8 cellular contexts compared by ENCODE assay signal in genomic region chr19:16327911-16328823, GRCh38. TPM values are rescaled to one million over a fixed set of nuclear protein-coding genes. Genes with fewer than 3 reads are reported as not detected.
A peak's percentile ranks its signal among the peaks of the same experiment; 100 is the strongest.
DNase-seq lines count a peak whose midpoint lies in the region; ATAC-seq and TF ChIP-seq lines count a peak whose summit lies in the region.

No MANE protein-coding gene starts in this region.

- CTCF ChIA-PET in AG04450 (lab: Charles Lee), result interaction anchor here (0.5 to 4.8 kb wide), 7 partner anchors 11 to 166 kb away, joined by 3 to 36 read pairs (median 4); no protein-coding TSS in a partner anchor
- CTCF ChIA-PET in activated CD8-positive, alpha-beta memory T cell treated with anti-CD3 and anti-CD28 coated beads, Interleukin-2, amount 10 ng/mL, durations not matched to agents 7 days and 5 days (lab: Charles Lee), result interaction anchor here (1.0 to 31.2 kb wide), 8 partner anchors 12 to 143 kb away, joined by 3 to 449 read pairs (median 18); partner anchors contain the start of gene FAM32A

- H3K4ac ChIP-seq in trophoblast cell (ENCODE audit: low read depth, low read length), result no peak overlapping the region

- DNase-seq in AG04450 (ENCODE audit: low read depth, low spot score) (peak; percentile 69), Kasumi-1 (lab: John Stamatoyannopoulos, UW) (peak; percentile 97 to 98), fibroblast of pulmonary artery (ENCODE audit: low read depth) (peak; percentile 94), trophoblast cell (peak; percentile 49 to 66), islet precursor cell (no peak)
- DNase-seq in activated CD8-positive, alpha-beta memory T cell treated with anti-CD3 and anti-CD28 coated beads, Interleukin-2, amount 10 ng/mL, durations not matched to agents 7 days and 5 days, result peak; percentile 76

- peaks cover 30% of the 10 kb centered on the region for H3K27me3 Mint-ChIP-seq in activated CD8-positive, alpha-beta memory T cell treated with anti-CD3 and anti-CD28 coated beads, Interleukin-2, amount 10 ng/mL, durations not matched to agents 7 days and 5 days

- no peak overlapping the region for H2AK5ac ChIP-seq in trophoblast cell (ENCODE audit: low read length)

- POLR2A ChIA-PET in AG04450 (lab: Yijun Ruan, JAX), result interaction anchor here (0.7 to 3.8 kb wide), 7 partner anchors 9 to 76 kb away, joined by 3 to 33 read pairs (median 4); no protein-coding TSS in a partner anchor

- H3K27ac Mint-ChIP-seq in activated CD8-positive, alpha-beta memory T cell treated with anti-CD3 and anti-CD28 coated beads, Interleukin-2, amount 10 ng/mL, durations not matched to agents 7 days and 5 days, result peak overlapping the region; percentile 88

- no peaks in the 10 kb centered on the region for H3K79me1 ChIP-seq in trophoblast cell (ENCODE audit: low read length)

- H3K18ac ChIP-seq in trophoblast cell (ENCODE audit: low read length), result no peak overlapping the region

- H3K27me3 ChIP-seq in AG04450 (ENCODE audit: control insufficient read depth, insufficient read depth, low read length) (no peaks in the 10 kb centered on the region), trophoblast cell (ENCODE audit: insufficient read depth, low read length) (peaks cover 41% of the 10 kb centered on the region)

- H3K4me3 Mint-ChIP-seq in activated CD8-positive, alpha-beta memory T cell treated with anti-CD3 and anti-CD28 coated beads, Interleukin-2, amount 10 ng/mL, durations not matched to agents 7 days and 5 days, result peak overlapping the region; percentile 98

- no peak overlapping the region for H3K9ac ChIP-seq in trophoblast cell (ENCODE audit: low read length)

- no peak overlapping the region for H4K12ac ChIP-seq in trophoblast cell (ENCODE audit: low read depth, low read length)

- H2BK12ac ChIP-seq in trophoblast cell (ENCODE audit: low read length), result no peak overlapping the region

- H2BK120ac ChIP-seq in trophoblast cell (ENCODE audit: insufficient read depth, low read length, poor library complexity), result no peak overlapping the region

- H3K4me1 Mint-ChIP-seq in activated CD8-positive, alpha-beta memory T cell treated with anti-CD3 and anti-CD28 coated beads, Interleukin-2, amount 10 ng/mL, durations not matched to agents 7 days and 5 days, result peaks cover 68% of the 10 kb centered on the region

- peaks cover 45% of the 10 kb centered on the region for H3K36me3 Mint-ChIP-seq in activated CD8-positive, alpha-beta memory T cell treated with anti-CD3 and anti-CD28 coated beads, Interleukin-2, amount 10 ng/mL, durations not matched to agents 7 days and 5 days

- H3K4me2 ChIP-seq in trophoblast cell (ENCODE audit: low read length), result no peak overlapping the region

- no peak overlapping the region for H4K8ac ChIP-seq in trophoblast cell (ENCODE audit: low read depth, low read length)

- H3K14ac ChIP-seq in trophoblast cell (ENCODE audit: low read length), result no peak overlapping the region

- peaks cover 3 to 9% of the 10 kb centered on the region in 2 experiments for H3K4me1 ChIP-seq in trophoblast cell (ENCODE audit: control insufficient read depth in 1 of 2, insufficient read depth in 2 of 2, low read length in 2 of 2)

- H3K4me3 ChIP-seq in AG04450 (ENCODE audit: low read depth, low read length) (peak overlapping the region; percentile 37), fibroblast of pulmonary artery (replicated peaks; ENCODE audit: low read depth, low read length) (peak overlapping the region; percentile 89), trophoblast cell (ENCODE audit: low read depth, low read length) (no peak overlapping the region)

- H3K27ac ChIP-seq in AG04450 (ENCODE audit: low read depth, low read length), result peak overlapping the region; percentile 81
- H3K27ac ChIP-seq in trophoblast cell (ENCODE audit: low read depth, low read length), result no peak overlapping the region

- no peak overlapping the region for H4K91ac ChIP-seq in trophoblast cell (ENCODE audit: low read depth, low read length)

- no peak overlapping the region for H2AFZ ChIP-seq in trophoblast cell (ENCODE audit: insufficient read depth, low read length, poor library complexity)

- no CpG with 5 or more reads among the region's 20 CpGs for WGBS in trophoblast cell (ENCODE audit: extremely low coverage, insufficient coverage, insufficient read length)

- H2BK5ac ChIP-seq in trophoblast cell (ENCODE audit: low read depth, low read length, poor library complexity), result no peak overlapping the region

- H3K79me2 ChIP-seq in trophoblast cell (ENCODE audit: control insufficient read depth, insufficient read depth, low read length, poor library complexity), result no peaks in the 10 kb centered on the region

- no peak overlapping the region for H3K23ac ChIP-seq in trophoblast cell (ENCODE audit: low read length)

- no peaks in the 10 kb centered on the region for H3K9me3 Mint-ChIP-seq in activated CD8-positive, alpha-beta memory T cell treated with anti-CD3 and anti-CD28 coated beads, Interleukin-2, amount 10 ng/mL, durations not matched to agents 7 days and 5 days (ENCODE audit: low read depth)

- TF ChIP-seq CTCF in AG04450 (IDR thresholded peaks at IDR 0.05; ENCODE audit: low read depth, low read length) (no peak), fibroblast of pulmonary artery (IDR thresholded peaks at IDR 0.05; ENCODE audit: low read length, missing control alignments) (no peak)

- H3K36me3 ChIP-seq in trophoblast cell (ENCODE audit: control insufficient read depth in 1 of 2, insufficient read depth in 2 of 2, low read length in 2 of 2), result no peaks in the 10 kb centered on the region

- no peak for ATAC-seq in activated CD8-positive, alpha-beta memory T cell treated with anti-CD3 and anti-CD28 coated beads, Interleukin-2, amount 10 ng/mL, durations not matched to agents 7 days and 5 days
- no peak for ATAC-seq in GM21381 (IDR thresholded peaks at IDR 0.05; ENCODE audit: unreplicated experiment)
- ATAC-seq in GM18907 (IDR thresholded peaks at IDR 0.05; ENCODE audit: unreplicated experiment), result no peak

- H3K9me3 ChIP-seq in AG04450 (ENCODE audit: control insufficient read depth, insufficient read depth, low read length) (peaks cover 4% of the 10 kb centered on the region; the same call in 1 of the 2 replicates), trophoblast cell (ENCODE audit: insufficient read depth, low read depth, low read length) (no peaks in the 10 kb centered on the region)

RNA-seq across cellular contexts. Expression of gene KLF2, which starts 3.5 kb away (rescaled TPM):
- polyA plus RNA-seq in AG04450 (2011; rRNA removed), result 0.60 and 1.5 TPM in 2 replicates
- polyA minus RNA-seq in AG04450 (2011; rRNA and poly(A)+ RNA removed), result 1.2 and 1.4 TPM in 2 replicates
- 100 to 1,000 TPM in 1 of 2 experiments, 10 to 100 TPM in 1; 62.1 to 124 TPM for total RNA-seq in activated CD8-positive, alpha-beta memory T cell treated with anti-CD3 and anti-CD28 coated beads, Interleukin-2, amount 10 ng/mL, durations not matched to agents 7 days and 5 days
- polyA plus RNA-seq in trophoblast cell (2013), result 1.0 and 1.2 TPM in 2 replicates
